14 cellular contexts compared by ENCODE assay signal in genomic region chr1:85320371-85321131, GRCh38. TPM values are rescaled to one million over a fixed set of nuclear protein-coding genes. Genes with fewer than 3 reads are reported as not detected.
DNase-seq lines count a peak whose midpoint lies in the region; ATAC-seq and TF ChIP-seq lines count a peak whose summit lies in the region.
"Had no signal": no experiment of that assay in that cellular context is flagged by ENCODE, and none has a peak within 500 bp of the region (broad histone marks: within the 10 kb centered on the region; RNA-seq: fewer than 3 reads in every experiment).

No MANE protein-coding gene starts in this region.

- peak overlapping the region; percentile 7 for H3K27ac ChIP-seq in mesendoderm (ENCODE audit: low read depth, low read length)
- H3K27ac ChIP-seq: colonic mucosa had no signal

- H3K9me3 ChIP-seq in MG63: no peaks in the 10 kb centered on the region
- H3K9me3 ChIP-seq: colonic mucosa had no signal

- H2AK5ac ChIP-seq in mesendoderm (ENCODE audit: low read length): no peak overlapping the region

- H3K27me3 ChIP-seq in MG63: no peaks in the 10 kb centered on the region
- no peaks in the 10 kb centered on the region for H3K27me3 ChIP-seq in mesendoderm (ENCODE audit: insufficient read depth, low read length, poor library complexity)
- H3K27me3 ChIP-seq: colonic mucosa had no signal

- H3K27ac Mint-ChIP-seq in chondrocyte (ENCODE audit: unreplicated experiment): peak overlapping the region; percentile 90
- H3K27ac Mint-ChIP-seq: activated T-helper 2 cell treated with anti-CD3 and anti-CD28 coated beads, Interferon-gamma antibody, Interleukin-2, Interleukin-4, amounts not matched to agents 10 μg/mL and 5 μg/mL and 100 μg/mL, durations not matched to agents 14 hours and 24 hours and 36 hours had no signal

- H3K27me3 Mint-ChIP-seq in chondrocyte (ENCODE audit: low read depth): no peaks in the 10 kb centered on the region

- H3K18ac ChIP-seq in mesendoderm (ENCODE audit: low read length): no peak overlapping the region

- H3K56ac ChIP-seq in mesendoderm (ENCODE audit: low read length): no peak overlapping the region

- H2BK15ac ChIP-seq in mesendoderm (replicated peaks; ENCODE audit: low read depth): no peak overlapping the region

- no CpG with 5 or more reads among the region's 2 CpGs for WGBS in mesendoderm (ENCODE audit: extremely low coverage, insufficient coverage, low lambda C conversion rate)

- no peak for TF ChIP-seq CTCF in chondrocyte (IDR thresholded peaks at IDR 0.05)

- DNase-seq in Daoy (ENCODE audit: low read depth) (peak; percentile 70), MG63 (peak; percentile 32), chondrocyte (ENCODE audit: low spot score) (no peak), mesendoderm (peak; percentile 58), D341Med (ENCODE audit: low spot score) (no peak), DMS 273 treated with DMSO at 0.1 percent for 48 hours (lab: John Stamatoyannopoulos, UW) (no peak), cardiac septum (ENCODE audit: low spot score) (no peak)
- DNase-seq: activated CD4-positive, CD25-positive, alpha-beta regulatory T cell treated with anti-CD3 and anti-CD28 coated beads, Interleukin-2, amount 50 U/mL, for 72 hours; colonic mucosa; hypothalamus; retina; SIG-M5 had no signal

- ATAC-seq in GM21367 (IDR thresholded peaks at IDR 0.05; ENCODE audit: unreplicated experiment): no peak

- no peak overlapping the region for H3K4me3 Mint-ChIP-seq in chondrocyte (ENCODE audit: unreplicated experiment)

- no peak overlapping the region for H3K9ac ChIP-seq in mesendoderm (ENCODE audit: low read length)

- H3K4me1 ChIP-seq in mesendoderm (ENCODE audit: control insufficient read depth, low read depth, low read length): peaks cover 3% of the 10 kb centered on the region
- H3K4me1 ChIP-seq: colonic mucosa had no signal

- H3K36me3 ChIP-seq in MG63: peaks cover 10% of the 10 kb centered on the region
- H3K36me3 ChIP-seq in mesendoderm (ENCODE audit: control insufficient read depth, insufficient read depth, low read length): no peaks in the 10 kb centered on the region
- H3K36me3 ChIP-seq: colonic mucosa had no signal

- intact Hi-C loops in cardiac septum (cut with DNase I): no loop called here

- H3K4me2 ChIP-seq in mesendoderm (ENCODE audit: low read length): no peak overlapping the region

- no peak overlapping the region for H4K5ac ChIP-seq in mesendoderm (ENCODE audit: low read length)

- peaks cover 46% of the 10 kb centered on the region for H3K36me3 Mint-ChIP-seq in chondrocyte (ENCODE audit: low read depth)

- peak overlapping the region; percentile 24 for H2BK120ac ChIP-seq in mesendoderm (ENCODE audit: low read depth, low read length)

- no peaks in the 10 kb centered on the region for H3K9me3 Mint-ChIP-seq in chondrocyte (ENCODE audit: low read depth)
- H3K9me3 Mint-ChIP-seq: activated T-helper 2 cell treated with anti-CD3 and anti-CD28 coated beads, Interferon-gamma antibody, Interleukin-2, Interleukin-4, amounts not matched to agents 10 μg/mL and 5 μg/mL and 100 μg/mL, durations not matched to agents 14 hours and 24 hours and 36 hours had no signal

- no peak overlapping the region for H3K4ac ChIP-seq in mesendoderm (ENCODE audit: low read depth, low read length)

- no peak overlapping the region for H4K8ac ChIP-seq in mesendoderm (ENCODE audit: low read depth, low read length)

- H3K79me1 ChIP-seq in mesendoderm (ENCODE audit: low read length): no peaks in the 10 kb centered on the region

- peaks cover 81% of the 10 kb centered on the region for H3K4me1 Mint-ChIP-seq in chondrocyte (ENCODE audit: low read depth)

- no peak overlapping the region for H3K4me3 ChIP-seq in MG63
- H3K4me3 ChIP-seq in mesendoderm (ENCODE audit: low read length): no peak overlapping the region
- H3K4me3 ChIP-seq: colonic mucosa had no signal

- H3K23ac ChIP-seq in mesendoderm (ENCODE audit: low read length): no peak overlapping the region

- no peak overlapping the region for H2BK5ac ChIP-seq in mesendoderm (ENCODE audit: low read length)

- no peaks in the 10 kb centered on the region for H3K79me2 ChIP-seq in mesendoderm (ENCODE audit: control insufficient read depth, insufficient read depth, low read length)

RNA-seq across cellular contexts. Expression of gene BCL10, which starts 44.1 kb away (rescaled TPM):
- total RNA-seq in Daoy (2014; rRNA removed; shearing (Covaris generic)): 50.7 and 73.2 TPM in 2 replicates
- 11.3 and 24.9 TPM in 2 replicates for total RNA-seq in MG63 (2014; rRNA removed; shearing (Covaris generic); ENCODE audit: low replicate concordance)
- total RNA-seq in chondrocyte (21.9 to 26.5 TPM (median 24.9 TPM) in 3 replicates), cardiac septum (8.7 TPM)
- polyA plus RNA-seq in mesendoderm (2013, experiment 1 of 2): 11.1 TPM
- polyA plus RNA-seq in mesendoderm (2013, experiment 2 of 2): 12.0 TPM

Comparison
In these comparisons a context has a peak if more than half of its experiments do, and no peak if none do; other contexts are left out.
1. DNase-seq: peak in Daoy (single experiment), MG63 (single experiment) and mesendoderm (single experiment); none in chondrocyte (single experiment), D341Med (single experiment), DMS 273 treated with DMSO at 0.1 percent for 48 hours (single experiment) and cardiac septum (single experiment).